Comparison of ENCODE assay signal across 19 cellular contexts in genomic region chr10:2900530-2900929, GRCh38.
DNase-seq lines count a peak whose midpoint lies in the region; ATAC-seq and TF ChIP-seq lines count a peak whose summit lies in the region.
"Had no signal": no experiment of that assay in that cellular context is flagged by ENCODE, and none has a peak within 500 bp of the region (broad histone marks: within the 10 kb centered on the region; RNA-seq: fewer than 3 reads in every experiment).

No MANE protein-coding gene starts in this region.

- no peak overlapping the region for H2BK5ac ChIP-seq in trophoblast cell (ENCODE audit: low read depth, low read length, poor library complexity)

- H3K9me2 ChIP-seq in GM23338 (ENCODE audit: insufficient read depth) (no peaks in the 10 kb centered on the region), Loucy (replicated peaks; ENCODE audit: low read depth, low read length) (no peaks in the 10 kb centered on the region)

- H3K27me3 ChIP-seq in GM23338 (ENCODE audit: insufficient read depth) (no peaks in the 10 kb centered on the region), Loucy (ENCODE audit: insufficient read depth, low read length, poor library complexity, severe bottlenecking) (no peaks in the 10 kb centered on the region), trophoblast cell (ENCODE audit: insufficient read depth, low read length) (no peaks in the 10 kb centered on the region), upper lobe of right lung (no peaks in the 10 kb centered on the region)
- H3K27me3 ChIP-seq: BE2C had no signal

- no peak overlapping the region for H3K27ac Mint-ChIP-seq in GM23338
- H3K27ac Mint-ChIP-seq in nephron progenitor cell, result peak overlapping the region; percentile 29
- H3K27ac Mint-ChIP-seq: CD4-positive, CD25-positive, alpha-beta regulatory T cell; CD8-positive, alpha-beta memory T cell; IgD-negative memory B cell had no signal

- H3K4me1 Mint-ChIP-seq in GM23338 (peaks cover 5% of the 10 kb centered on the region), nephron progenitor cell (peaks cover 7% of the 10 kb centered on the region)
- H3K4me1 Mint-ChIP-seq: CD4-positive, CD25-positive, alpha-beta regulatory T cell; CD8-positive, alpha-beta memory T cell; IgD-negative memory B cell had no signal

- no CpG with 5 or more reads among the region's 6 CpGs for WGBS in trophoblast cell (ENCODE audit: extremely low coverage, insufficient coverage, insufficient read length)

- H3K4ac ChIP-seq in trophoblast cell (ENCODE audit: low read depth, low read length), result no peak overlapping the region

- H3K27me3 Mint-ChIP-seq in GM23338 (ENCODE audit: insufficient read depth, low read depth, poor library complexity) (no peaks in the 10 kb centered on the region), nephron progenitor cell (ENCODE audit: low read depth, poor library complexity) (peaks cover 28% of the 10 kb centered on the region)

- no peak overlapping the region for H3K27ac ChIP-seq in GM23338 (ENCODE audit: low read depth)
- no peak overlapping the region for H3K27ac ChIP-seq in trophoblast cell (ENCODE audit: low read depth, low read length)
- no peak overlapping the region for H3K27ac ChIP-seq in upper lobe of right lung

- intact Hi-C loops in upper lobe of right lung (cut with DNase I), result no loop called here

- TF ChIP-seq CTCF in GM23338 (conservative IDR thresholded peaks at IDR 0.05; ENCODE audit: low read depth in 2 of 2) (peak in 1 of 2 experiments; percentile 33; a peak in 2 of 4 replicates), Loucy (conservative IDR thresholded peaks at IDR 0.05; ENCODE audit: low read length) (0 out of 2 replicates have a peak, but pooled peaks have one; percentile 14), nephron progenitor cell (IDR thresholded peaks at IDR 0.05) (no peak), upper lobe of right lung (IDR thresholded peaks at IDR 0.05) (no peak)

- no peaks in the 10 kb centered on the region; the same call in 2 of the 3 replicates for H3K9me3 Mint-ChIP-seq in GM23338
- H3K9me3 Mint-ChIP-seq in nephron progenitor cell, result no peaks in the 10 kb centered on the region
- H3K9me3 Mint-ChIP-seq: CD8-positive, alpha-beta memory T cell had no signal

- H2BK12ac ChIP-seq in trophoblast cell (ENCODE audit: low read length), result no peak overlapping the region

- H2AFZ ChIP-seq in GM23338 (no peak overlapping the region), Loucy (ENCODE audit: low read length) (no peak overlapping the region), trophoblast cell (ENCODE audit: insufficient read depth, low read length, poor library complexity) (no peak overlapping the region)

- H3K4me3 Mint-ChIP-seq in GM23338 (no peak overlapping the region), nephron progenitor cell (no peak overlapping the region)
- H3K4me3 Mint-ChIP-seq: CD4-positive, CD25-positive, alpha-beta regulatory T cell; CD8-positive, alpha-beta memory T cell; IgD-negative memory B cell had no signal

- DNase-seq in GM23338 (ENCODE audit: low spot score) (no peak), nephron progenitor cell (no peak), trophoblast cell (no peak), SKM-1 (lab: John Stamatoyannopoulos, UW; ENCODE audit: unreplicated experiment) (no peak), upper lobe of right lung (no peak), NCI-H2081 (lab: John Stamatoyannopoulos, UW) (no peak)
- DNase-seq: BE2C; C1 segment of cervical spinal cord; CD4-positive, CD25-positive, alpha-beta regulatory T cell; CD8-positive, alpha-beta memory T cell; COR-L47; DMS 273 treated with DMSO at 0.1 percent for 48 hours; DMS53; GOT3 had no signal

- no peak overlapping the region for H3K18ac ChIP-seq in trophoblast cell (ENCODE audit: low read length)

- H3K4me2 ChIP-seq in GM23338, result no peak overlapping the region
- no peak overlapping the region for H3K4me2 ChIP-seq in Loucy (ENCODE audit: low read depth, low read length, poor library complexity, severe bottlenecking)
- no peak overlapping the region for H3K4me2 ChIP-seq in trophoblast cell (ENCODE audit: low read length)

- H3K9ac ChIP-seq in Loucy (ENCODE audit: low read depth, low read length, poor library complexity, severe bottlenecking) (no peak overlapping the region), trophoblast cell (ENCODE audit: low read length) (no peak overlapping the region)

- H4K91ac ChIP-seq in trophoblast cell (ENCODE audit: low read depth, low read length), result no peak overlapping the region

- peak; percentile 53 for ATAC-seq in GM23338
- ATAC-seq in upper lobe of right lung, result no peak
- no peak for ATAC-seq in GM18520 (IDR thresholded peaks at IDR 0.05; ENCODE audit: unreplicated experiment)
- ATAC-seq: HepG2 had no signal

- peak overlapping the region; percentile 48 for H3K23ac ChIP-seq in trophoblast cell (ENCODE audit: low read length)

- H4K20me1 ChIP-seq in GM23338 (replicated peaks; ENCODE audit: insufficient read depth) (no peaks in the 10 kb centered on the region; the same call in 1 of the 2 replicates), Loucy (ENCODE audit: insufficient read depth, low read length, poor library complexity, severe bottlenecking) (no peaks in the 10 kb centered on the region)

- H2AK5ac ChIP-seq in trophoblast cell (ENCODE audit: low read length), result no peak overlapping the region

- H3K4me3 ChIP-seq in GM23338 (no peak overlapping the region), Loucy (ENCODE audit: low read length, poor library complexity, severe bottlenecking) (no peak overlapping the region), trophoblast cell (ENCODE audit: low read depth, low read length) (no peak overlapping the region), upper lobe of right lung (no peak overlapping the region)
- H3K4me3 ChIP-seq: HAP-1 had no signal

- H3K4me1 ChIP-seq in GM23338 (ENCODE audit: insufficient read depth) (no peaks in the 10 kb centered on the region), Loucy (ENCODE audit: insufficient read depth, low read length, poor library complexity, severe bottlenecking) (peaks cover 39% of the 10 kb centered on the region), trophoblast cell (ENCODE audit: control insufficient read depth in 1 of 2, insufficient read depth in 2 of 2, low read length in 2 of 2) (peaks cover 0 to 2% of the 10 kb centered on the region in 2 experiments), upper lobe of right lung (no peaks in the 10 kb centered on the region)
- H3K4me1 ChIP-seq: BE2C, HAP-1 had no signal

- H4K12ac ChIP-seq in trophoblast cell (ENCODE audit: low read depth, low read length), result no peak overlapping the region

- H3K79me1 ChIP-seq in trophoblast cell (ENCODE audit: low read length), result no peaks in the 10 kb centered on the region

- H3K79me2 ChIP-seq in GM23338 (replicated peaks; ENCODE audit: insufficient read depth), result no peaks in the 10 kb centered on the region
- H3K79me2 ChIP-seq in Loucy (ENCODE audit: insufficient read depth, low read length), result no peaks in the 10 kb centered on the region
- H3K79me2 ChIP-seq in trophoblast cell (ENCODE audit: control insufficient read depth, insufficient read depth, low read length, poor library complexity), result no peaks in the 10 kb centered on the region

- H3K36me3 Mint-ChIP-seq in GM23338 (ENCODE audit: low read depth) (no peaks in the 10 kb centered on the region; the same call in 2 of the 3 replicates), nephron progenitor cell (ENCODE audit: low read depth) (no peaks in the 10 kb centered on the region)
- H3K36me3 Mint-ChIP-seq: CD4-positive, CD25-positive, alpha-beta regulatory T cell; CD8-positive, alpha-beta memory T cell; IgD-negative memory B cell had no signal

- no peak overlapping the region for H4K8ac ChIP-seq in trophoblast cell (ENCODE audit: low read depth, low read length)

- no peak overlapping the region for H3K14ac ChIP-seq in trophoblast cell (ENCODE audit: low read length)

- no peaks in the 10 kb centered on the region for H3K9me3 ChIP-seq in Loucy (ENCODE audit: insufficient read depth, low read depth, low read length)
- no peaks in the 10 kb centered on the region for H3K9me3 ChIP-seq in trophoblast cell (ENCODE audit: insufficient read depth, low read depth, low read length)
- H3K9me3 ChIP-seq in upper lobe of right lung, result no peaks in the 10 kb centered on the region
- H3K9me3 ChIP-seq: BE2C, HAP-1 had no signal

- H3K36me3 ChIP-seq in GM23338 (ENCODE audit: insufficient read depth) (no peaks in the 10 kb centered on the region), Loucy (ENCODE audit: insufficient read depth, low read length) (no peaks in the 10 kb centered on the region), trophoblast cell (ENCODE audit: control insufficient read depth in 1 of 2, insufficient read depth in 2 of 2, low read length in 2 of 2) (no peaks in the 10 kb centered on the region), upper lobe of right lung (no peaks in the 10 kb centered on the region)
- H3K36me3 ChIP-seq: BE2C, HAP-1 had no signal

- H2BK120ac ChIP-seq in trophoblast cell (ENCODE audit: insufficient read depth, low read length, poor library complexity), result no peak overlapping the region

- H3F3A ChIP-seq in GM23338 (replicated peaks; ENCODE audit: low read depth), result no peaks in the 10 kb centered on the region
- H3F3A ChIP-seq in Loucy (ENCODE audit: low read depth), result peaks cover 21% of the 10 kb centered on the region

TF ChIP-seq in GM23338, 12 proteins besides CTCF, POLR2A, EP300 and RAD21 (continues in another document):
- TF ChIP-seq NANOG (IDR thresholded peaks at IDR 0.05; ENCODE audit: borderline replicate concordance) (no peak), EZH2phosphoT487 (IDR thresholded peaks at IDR 0.05; ENCODE audit: unreplicated experiment) (no peak)
